1 cellular context compared by ENCODE assay signal in the genomic region with DNA sequence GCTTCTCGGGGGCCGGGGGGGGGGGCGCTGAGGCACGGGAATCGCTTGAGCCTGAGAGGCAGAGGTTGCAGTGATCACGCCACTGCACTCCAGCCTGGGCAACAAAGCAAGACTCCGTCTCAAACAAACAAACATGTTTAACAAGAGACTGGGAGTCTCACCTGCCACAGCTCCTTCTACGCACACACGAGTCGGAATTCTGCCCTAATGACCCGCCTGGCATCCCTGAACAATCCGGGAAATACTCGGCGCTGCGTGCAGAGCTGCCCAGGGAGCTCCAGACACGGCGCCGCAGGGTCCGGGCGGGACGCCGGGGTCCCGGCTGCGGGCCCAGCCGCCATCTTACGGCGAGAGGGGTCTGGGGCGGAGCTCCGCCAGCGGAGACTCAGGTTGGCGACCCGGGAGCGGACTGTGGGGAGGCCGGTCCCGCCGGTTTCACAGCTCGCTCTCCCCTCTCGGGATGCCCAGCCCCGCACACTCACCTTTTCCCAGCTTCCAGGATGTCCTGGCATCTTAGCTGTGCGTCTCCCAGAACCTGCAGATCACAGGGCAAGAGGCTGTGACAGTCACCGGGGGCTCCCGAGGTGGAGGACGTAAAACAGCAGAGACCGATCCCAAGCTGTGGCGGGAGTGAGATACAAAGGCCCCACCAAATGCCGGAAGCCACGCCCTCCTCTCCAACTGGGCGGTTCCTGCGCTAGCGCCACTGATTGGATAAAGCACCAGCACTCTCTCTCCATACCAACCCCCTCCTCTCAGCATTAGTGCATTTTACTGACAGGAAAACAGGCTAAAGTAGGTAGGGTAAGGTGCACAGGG.
TF ChIP-seq lines count a peak whose summit lies in the region.

No MANE protein-coding gene starts in this region.

TF ChIP-seq in HepG2, 621 proteins besides CTCF, POLR2A, EP300 and RAD21 (continued from another document and continues in another):
- TF ChIP-seq, protein P1, sequence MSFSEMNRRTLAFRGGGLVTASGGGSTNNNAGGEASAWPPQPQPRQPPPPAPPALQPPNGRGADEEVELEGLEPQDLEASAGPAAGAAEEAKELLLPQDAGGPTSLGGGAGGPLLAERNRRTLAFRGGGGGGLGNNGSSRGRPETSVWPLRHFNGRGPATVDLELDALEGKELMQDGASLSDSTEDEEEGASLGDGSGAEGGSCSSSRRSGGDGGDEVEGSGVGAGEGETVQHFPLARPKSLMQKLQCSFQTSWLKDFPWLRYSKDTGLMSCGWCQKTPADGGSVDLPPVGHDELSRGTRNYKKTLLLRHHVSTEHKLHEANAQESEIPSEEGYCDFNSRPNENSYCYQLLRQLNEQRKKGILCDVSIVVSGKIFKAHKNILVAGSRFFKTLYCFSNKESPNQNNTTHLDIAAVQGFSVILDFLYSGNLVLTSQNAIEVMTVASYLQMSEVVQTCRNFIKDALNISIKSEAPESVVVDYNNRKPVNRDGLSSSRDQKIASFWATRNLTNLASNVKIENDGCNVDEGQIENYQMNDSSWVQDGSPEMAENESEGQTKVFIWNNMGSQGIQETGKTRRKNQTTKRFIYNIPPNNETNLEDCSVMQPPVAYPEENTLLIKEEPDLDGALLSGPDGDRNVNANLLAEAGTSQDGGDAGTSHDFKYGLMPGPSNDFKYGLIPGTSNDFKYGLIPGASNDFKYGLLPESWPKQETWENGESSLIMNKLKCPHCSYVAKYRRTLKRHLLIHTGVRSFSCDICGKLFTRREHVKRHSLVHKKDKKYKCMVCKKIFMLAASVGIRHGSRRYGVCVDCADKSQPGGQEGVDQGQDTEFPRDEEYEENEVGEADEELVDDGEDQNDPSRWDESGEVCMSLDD (CRISPR knock-in tag; IDR thresholded peaks at IDR 0.05; ENCODE audit: borderline replicate concordance) = no peak
- TF ChIP-seq RCOR2 (CRISPR knock-in tag; IDR thresholded peaks at IDR 0.05) (no peak), CBFB (CRISPR knock-in tag; IDR thresholded peaks at IDR 0.05) (no peak), ZNF569 (CRISPR knock-in tag; IDR thresholded peaks at IDR 0.05; ENCODE audit: borderline replicate concordance) (no peak), ZNF558 (CRISPR knock-in tag; IDR thresholded peaks at IDR 0.05; ENCODE audit: borderline replicate concordance) (no peak), ZNF207 (IDR thresholded peaks at IDR 0.05; ENCODE audit: borderline replicate concordance) (no peak), MZF1 (CRISPR knock-in tag; IDR thresholded peaks at IDR 0.05; ENCODE audit: borderline replicate concordance) (no peak), FOXK1 (CRISPR knock-in tag; IDR thresholded peaks at IDR 0.05; ENCODE audit: borderline replicate concordance, low read depth) (no peak), ZNF589 (CRISPR knock-in tag; conservative IDR thresholded peaks at IDR 0.05) (no peak), ZNF678 (CRISPR knock-in tag; IDR thresholded peaks at IDR 0.05) (0 out of 2 replicates have a peak, but pooled peaks have one; percentile 38), ZNF121 (CRISPR knock-in tag; IDR thresholded peaks at IDR 0.05) (peak; percentile 99), SOX6 (IDR thresholded peaks at IDR 0.05) (no peak), SOX6 (CRISPR knock-in tag; IDR thresholded peaks at IDR 0.05) (peak; percentile 47; the same call in 1 of the 2 replicates), FOXP1 (IDR thresholded peaks at IDR 0.05) (no peak), FOXP1 (CRISPR knock-in tag; IDR thresholded peaks at IDR 0.05) (no peak), ZNF777 (CRISPR knock-in tag; IDR thresholded peaks at IDR 0.05) (0 out of 2 replicates have a peak, but pooled peaks have one; percentile 22), IKZF1 (IDR thresholded peaks at IDR 0.05) (no peak), ZNF670 (CRISPR knock-in tag; IDR thresholded peaks at IDR 0.05; ENCODE audit: borderline replicate concordance) (no peak), GATAD1 (CRISPR knock-in tag; IDR thresholded peaks at IDR 0.05) (no peak), ZNF317 (CRISPR knock-in tag; IDR thresholded peaks at IDR 0.05) (no peak), ARNT (IDR thresholded peaks at IDR 0.05) (no peak), ZSCAN31 (CRISPR knock-in tag; IDR thresholded peaks at IDR 0.05; ENCODE audit: low read depth) (peak; percentile 71; the same call in 1 of the 2 replicates), NCOR1 (IDR thresholded peaks at IDR 0.05; ENCODE audit: borderline replicate concordance, low read length) (no peak), SOX13 (IDR thresholded peaks at IDR 0.05) (no peak), SOX13 (CRISPR knock-in tag; conservative IDR thresholded peaks at IDR 0.05 in 1 of 2, IDR thresholded peaks at IDR 0.05 in 1 of 2) (no peak), EHMT2 (IDR thresholded peaks at IDR 0.05; ENCODE audit: borderline replicate concordance, low read depth, low read length) (no peak), HDAC1 (CRISPR knock-in tag; IDR thresholded peaks at IDR 0.05) (peak; percentile 55), TBX2 (CRISPR knock-in tag; IDR thresholded peaks at IDR 0.05; ENCODE audit: borderline replicate concordance) (peak; percentile 83), ZNF782 (CRISPR knock-in tag; IDR thresholded peaks at IDR 0.05; ENCODE audit: borderline replicate concordance) (peak; percentile 90), SATB2 (CRISPR knock-in tag; IDR thresholded peaks at IDR 0.05) (peak; percentile 91; the same call in 1 of the 2 replicates), ZBTB3 (CRISPR knock-in tag; IDR thresholded peaks at IDR 0.05; ENCODE audit: borderline replicate concordance, low read depth) (no peak), ZNF251 (CRISPR knock-in tag; IDR thresholded peaks at IDR 0.05) (no peak), NR2F6 (IDR thresholded peaks at IDR 0.05) (no peak), NR2F6 (CRISPR knock-in tag; IDR thresholded peaks at IDR 0.05) (no peak), ZNF562 (CRISPR knock-in tag; IDR thresholded peaks at IDR 0.05; ENCODE audit: borderline replicate concordance) (no peak), TOPORS (CRISPR knock-in tag; IDR thresholded peaks at IDR 0.05) (no peak), ZFP36 (IDR thresholded peaks at IDR 0.05; ENCODE audit: borderline replicate concordance, low read depth, low read length, partially characterized antibody) (no peak), ZNF382 (CRISPR knock-in tag; IDR thresholded peaks at IDR 0.05; ENCODE audit: borderline replicate concordance) (no peak), ZNF468 (CRISPR knock-in tag; IDR thresholded peaks at IDR 0.05) (no peak)
- TF ChIP-seq, protein P2, sequence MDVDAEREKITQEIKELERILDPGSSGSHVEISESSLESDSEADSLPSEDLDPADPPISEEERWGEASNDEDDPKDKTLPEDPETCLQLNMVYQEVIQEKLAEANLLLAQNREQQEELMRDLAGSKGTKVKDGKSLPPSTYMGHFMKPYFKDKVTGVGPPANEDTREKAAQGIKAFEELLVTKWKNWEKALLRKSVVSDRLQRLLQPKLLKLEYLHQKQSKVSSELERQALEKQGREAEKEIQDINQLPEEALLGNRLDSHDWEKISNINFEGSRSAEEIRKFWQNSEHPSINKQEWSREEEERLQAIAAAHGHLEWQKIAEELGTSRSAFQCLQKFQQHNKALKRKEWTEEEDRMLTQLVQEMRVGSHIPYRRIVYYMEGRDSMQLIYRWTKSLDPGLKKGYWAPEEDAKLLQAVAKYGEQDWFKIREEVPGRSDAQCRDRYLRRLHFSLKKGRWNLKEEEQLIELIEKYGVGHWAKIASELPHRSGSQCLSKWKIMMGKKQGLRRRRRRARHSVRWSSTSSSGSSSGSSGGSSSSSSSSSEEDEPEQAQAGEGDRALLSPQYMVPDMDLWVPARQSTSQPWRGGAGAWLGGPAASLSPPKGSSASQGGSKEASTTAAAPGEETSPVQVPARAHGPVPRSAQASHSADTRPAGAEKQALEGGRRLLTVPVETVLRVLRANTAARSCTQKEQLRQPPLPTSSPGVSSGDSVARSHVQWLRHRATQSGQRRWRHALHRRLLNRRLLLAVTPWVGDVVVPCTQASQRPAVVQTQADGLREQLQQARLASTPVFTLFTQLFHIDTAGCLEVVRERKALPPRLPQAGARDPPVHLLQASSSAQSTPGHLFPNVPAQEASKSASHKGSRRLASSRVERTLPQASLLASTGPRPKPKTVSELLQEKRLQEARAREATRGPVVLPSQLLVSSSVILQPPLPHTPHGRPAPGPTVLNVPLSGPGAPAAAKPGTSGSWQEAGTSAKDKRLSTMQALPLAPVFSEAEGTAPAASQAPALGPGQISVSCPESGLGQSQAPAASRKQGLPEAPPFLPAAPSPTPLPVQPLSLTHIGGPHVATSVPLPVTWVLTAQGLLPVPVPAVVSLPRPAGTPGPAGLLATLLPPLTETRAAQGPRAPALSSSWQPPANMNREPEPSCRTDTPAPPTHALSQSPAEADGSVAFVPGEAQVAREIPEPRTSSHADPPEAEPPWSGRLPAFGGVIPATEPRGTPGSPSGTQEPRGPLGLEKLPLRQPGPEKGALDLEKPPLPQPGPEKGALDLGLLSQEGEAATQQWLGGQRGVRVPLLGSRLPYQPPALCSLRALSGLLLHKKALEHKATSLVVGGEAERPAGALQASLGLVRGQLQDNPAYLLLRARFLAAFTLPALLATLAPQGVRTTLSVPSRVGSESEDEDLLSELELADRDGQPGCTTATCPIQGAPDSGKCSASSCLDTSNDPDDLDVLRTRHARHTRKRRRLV (CRISPR knock-in tag; IDR thresholded peaks at IDR 0.05) = no peak
- TF ChIP-seq, protein P3, sequence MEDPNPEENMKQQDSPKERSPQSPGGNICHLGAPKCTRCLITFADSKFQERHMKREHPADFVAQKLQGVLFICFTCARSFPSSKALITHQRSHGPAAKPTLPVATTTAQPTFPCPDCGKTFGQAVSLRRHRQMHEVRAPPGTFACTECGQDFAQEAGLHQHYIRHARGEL (CRISPR knock-in tag; IDR thresholded peaks at IDR 0.05) = no peak
- TF ChIP-seq, protein P4, sequence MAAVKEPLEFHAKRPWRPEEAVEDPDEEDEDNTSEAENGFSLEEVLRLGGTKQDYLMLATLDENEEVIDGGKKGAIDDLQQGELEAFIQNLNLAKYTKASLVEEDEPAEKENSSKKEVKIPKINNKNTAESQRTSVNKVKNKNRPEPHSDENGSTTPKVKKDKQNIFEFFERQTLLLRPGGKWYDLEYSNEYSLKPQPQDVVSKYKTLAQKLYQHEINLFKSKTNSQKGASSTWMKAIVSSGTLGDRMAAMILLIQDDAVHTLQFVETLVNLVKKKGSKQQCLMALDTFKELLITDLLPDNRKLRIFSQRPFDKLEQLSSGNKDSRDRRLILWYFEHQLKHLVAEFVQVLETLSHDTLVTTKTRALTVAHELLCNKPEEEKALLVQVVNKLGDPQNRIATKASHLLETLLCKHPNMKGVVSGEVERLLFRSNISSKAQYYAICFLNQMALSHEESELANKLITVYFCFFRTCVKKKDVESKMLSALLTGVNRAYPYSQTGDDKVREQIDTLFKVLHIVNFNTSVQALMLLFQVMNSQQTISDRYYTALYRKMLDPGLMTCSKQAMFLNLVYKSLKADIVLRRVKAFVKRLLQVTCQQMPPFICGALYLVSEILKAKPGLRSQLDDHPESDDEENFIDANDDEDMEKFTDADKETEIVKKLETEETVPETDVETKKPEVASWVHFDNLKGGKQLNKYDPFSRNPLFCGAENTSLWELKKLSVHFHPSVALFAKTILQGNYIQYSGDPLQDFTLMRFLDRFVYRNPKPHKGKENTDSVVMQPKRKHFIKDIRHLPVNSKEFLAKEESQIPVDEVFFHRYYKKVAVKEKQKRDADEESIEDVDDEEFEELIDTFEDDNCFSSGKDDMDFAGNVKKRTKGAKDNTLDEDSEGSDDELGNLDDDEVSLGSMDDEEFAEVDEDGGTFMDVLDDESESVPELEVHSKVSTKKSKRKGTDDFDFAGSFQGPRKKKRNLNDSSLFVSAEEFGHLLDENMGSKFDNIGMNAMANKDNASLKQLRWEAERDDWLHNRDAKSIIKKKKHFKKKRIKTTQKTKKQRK (IDR thresholded peaks at IDR 0.05; ENCODE audit: low read length) = no peak
- TF ChIP-seq, protein P5, sequence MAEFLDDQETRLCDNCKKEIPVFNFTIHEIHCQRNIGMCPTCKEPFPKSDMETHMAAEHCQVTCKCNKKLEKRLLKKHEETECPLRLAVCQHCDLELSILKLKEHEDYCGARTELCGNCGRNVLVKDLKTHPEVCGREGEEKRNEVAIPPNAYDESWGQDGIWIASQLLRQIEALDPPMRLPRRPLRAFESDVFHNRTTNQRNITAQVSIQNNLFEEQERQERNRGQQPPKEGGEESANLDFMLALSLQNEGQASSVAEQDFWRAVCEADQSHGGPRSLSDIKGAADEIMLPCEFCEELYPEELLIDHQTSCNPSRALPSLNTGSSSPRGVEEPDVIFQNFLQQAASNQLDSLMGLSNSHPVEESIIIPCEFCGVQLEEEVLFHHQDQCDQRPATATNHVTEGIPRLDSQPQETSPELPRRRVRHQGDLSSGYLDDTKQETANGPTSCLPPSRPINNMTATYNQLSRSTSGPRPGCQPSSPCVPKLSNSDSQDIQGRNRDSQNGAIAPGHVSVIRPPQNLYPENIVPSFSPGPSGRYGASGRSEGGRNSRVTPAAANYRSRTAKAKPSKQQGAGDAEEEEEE (CRISPR knock-in tag; IDR thresholded peaks at IDR 0.05; ENCODE audit: borderline replicate concordance) = no peak
- TF ChIP-seq, protein P6, sequence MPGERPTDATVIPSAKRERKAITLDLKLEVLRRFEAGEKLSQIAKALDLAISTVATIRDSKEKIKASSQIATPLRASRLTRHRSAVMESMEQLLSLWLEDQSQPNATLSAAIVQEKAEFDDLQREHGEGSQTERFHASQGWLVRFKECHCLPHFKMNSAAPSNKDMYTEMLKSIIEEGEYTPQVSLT (CRISPR knock-in tag; IDR thresholded peaks at IDR 0.05; ENCODE audit: borderline replicate concordance, low read depth) = no peak
- TF ChIP-seq, protein P7, sequence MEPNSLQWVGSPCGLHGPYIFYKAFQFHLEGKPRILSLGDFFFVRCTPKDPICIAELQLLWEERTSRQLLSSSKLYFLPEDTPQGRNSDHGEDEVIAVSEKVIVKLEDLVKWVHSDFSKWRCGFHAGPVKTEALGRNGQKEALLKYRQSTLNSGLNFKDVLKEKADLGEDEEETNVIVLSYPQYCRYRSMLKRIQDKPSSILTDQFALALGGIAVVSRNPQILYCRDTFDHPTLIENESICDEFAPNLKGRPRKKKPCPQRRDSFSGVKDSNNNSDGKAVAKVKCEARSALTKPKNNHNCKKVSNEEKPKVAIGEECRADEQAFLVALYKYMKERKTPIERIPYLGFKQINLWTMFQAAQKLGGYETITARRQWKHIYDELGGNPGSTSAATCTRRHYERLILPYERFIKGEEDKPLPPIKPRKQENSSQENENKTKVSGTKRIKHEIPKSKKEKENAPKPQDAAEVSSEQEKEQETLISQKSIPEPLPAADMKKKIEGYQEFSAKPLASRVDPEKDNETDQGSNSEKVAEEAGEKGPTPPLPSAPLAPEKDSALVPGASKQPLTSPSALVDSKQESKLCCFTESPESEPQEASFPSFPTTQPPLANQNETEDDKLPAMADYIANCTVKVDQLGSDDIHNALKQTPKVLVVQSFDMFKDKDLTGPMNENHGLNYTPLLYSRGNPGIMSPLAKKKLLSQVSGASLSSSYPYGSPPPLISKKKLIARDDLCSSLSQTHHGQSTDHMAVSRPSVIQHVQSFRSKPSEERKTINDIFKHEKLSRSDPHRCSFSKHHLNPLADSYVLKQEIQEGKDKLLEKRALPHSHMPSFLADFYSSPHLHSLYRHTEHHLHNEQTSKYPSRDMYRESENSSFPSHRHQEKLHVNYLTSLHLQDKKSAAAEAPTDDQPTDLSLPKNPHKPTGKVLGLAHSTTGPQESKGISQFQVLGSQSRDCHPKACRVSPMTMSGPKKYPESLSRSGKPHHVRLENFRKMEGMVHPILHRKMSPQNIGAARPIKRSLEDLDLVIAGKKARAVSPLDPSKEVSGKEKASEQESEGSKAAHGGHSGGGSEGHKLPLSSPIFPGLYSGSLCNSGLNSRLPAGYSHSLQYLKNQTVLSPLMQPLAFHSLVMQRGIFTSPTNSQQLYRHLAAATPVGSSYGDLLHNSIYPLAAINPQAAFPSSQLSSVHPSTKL (CRISPR knock-in tag; IDR thresholded peaks at IDR 0.05) = peak; percentile 3; the same call in 1 of the 2 replicates
